ENCODE assay signal across 23 cellular contexts in genomic region chr11:110939471-110939870, GRCh38.
"Had no signal": no experiment of that assay in that cellular context is flagged by ENCODE, and none has a peak within 500 bp of the region (broad histone marks: within the 10 kb centered on the region; RNA-seq: fewer than 3 reads in every experiment).

No MANE protein-coding gene starts in this region.

- H3K4me3 ChIP-seq: left lung, prostate gland, right atrium auricular region, sigmoid colon, skin epidermis, spleen, testis, tibial artery had no signal

- H3K36me3 Mint-ChIP-seq: naive thymus-derived CD4-positive, alpha-beta T cell; stimulated activated memory B cell treated with anti-CD40 and anti-IgM and Interleukin-4, amounts not matched to agents 10 μg/mL and 1 μg/mL and 100 μg/mL, for 72 hours; type B pancreatic cell had no signal

- H3K9me3 Mint-ChIP-seq: effector memory CD8-positive, alpha-beta T cell; nephron progenitor cell; stimulated activated memory B cell treated with anti-CD40 and anti-IgM and Interleukin-4, amounts not matched to agents 10 μg/mL and 1 μg/mL and 100 μg/mL, for 72 hours; type B pancreatic cell had no signal

- H3K27me3 ChIP-seq: left lung, right atrium auricular region, sigmoid colon, spleen, testis, tibial artery had no signal

- DNase-seq: cortex of kidney; effector memory CD8-positive, alpha-beta T cell; erythroblast; foreskin keratinocyte; left cardiac atrium; left lung; mesenchymal stem cell; midbrain; naive thymus-derived CD4-positive, alpha-beta T cell; nephron progenitor cell; nucleus accumbens; sigmoid colon; spleen; stimulated activated CD4-positive, alpha-beta T cell treated with anti-CD3 and anti-CD28 coated beads, Interleukin-4, amount 100 ng/mL, for 4 hours; stimulated activated naive CD8-positive, alpha-beta T cell treated with anti-CD3 and anti-CD28 coated beads, Interleukin-15, Interleukin-2, amounts not matched to agents 100 U/mL and 50 U/mL, for 24 hours; substantia nigra; testis; tibial artery had no signal

- H3K27ac ChIP-seq: foreskin keratinocyte, left lung, prostate gland, right atrium auricular region, sigmoid colon, skin epidermis, spleen, testis, tibial artery had no signal

- H3K4me3 Mint-ChIP-seq: effector memory CD8-positive, alpha-beta T cell; naive thymus-derived CD4-positive, alpha-beta T cell; nephron progenitor cell; stimulated activated memory B cell treated with anti-CD40 and anti-IgM and Interleukin-4, amounts not matched to agents 10 μg/mL and 1 μg/mL and 100 μg/mL, for 72 hours; type B pancreatic cell had no signal

- H3K4me1 ChIP-seq: foreskin keratinocyte, left lung, prostate gland, right atrium auricular region, sigmoid colon, spleen, testis, tibial artery had no signal

- H3K27me3 Mint-ChIP-seq: naive thymus-derived CD4-positive, alpha-beta T cell; stimulated activated memory B cell treated with anti-CD40 and anti-IgM and Interleukin-4, amounts not matched to agents 10 μg/mL and 1 μg/mL and 100 μg/mL, for 72 hours; type B pancreatic cell had no signal

- H3K4me1 Mint-ChIP-seq: stimulated activated memory B cell treated with anti-CD40 and anti-IgM and Interleukin-4, amounts not matched to agents 10 μg/mL and 1 μg/mL and 100 μg/mL, for 72 hours had no signal

- H3K36me3 ChIP-seq: left lung, prostate gland, right atrium auricular region, sigmoid colon, spleen, tibial artery had no signal

- ATAC-seq: effector memory CD8-positive, alpha-beta T cell; foreskin keratinocyte; left cardiac atrium; left lung; naive thymus-derived CD4-positive, alpha-beta T cell; stimulated activated memory B cell treated with anti-CD40 and anti-IgM and Interleukin-4, amounts not matched to agents 10 μg/mL and 1 μg/mL and 100 μg/mL, for 72 hours; stimulated activated naive CD8-positive, alpha-beta T cell treated with anti-CD3 and anti-CD28 coated beads, Interleukin-15, Interleukin-2, amounts not matched to agents 100 U/mL and 50 U/mL, for 24 hours had no signal

- H3K9me3 ChIP-seq: left lung, prostate gland, right atrium auricular region, sigmoid colon, spleen, testis, tibial artery had no signal

- H3K27ac Mint-ChIP-seq: effector memory CD8-positive, alpha-beta T cell; naive thymus-derived CD4-positive, alpha-beta T cell; nephron progenitor cell; stimulated activated memory B cell treated with anti-CD40 and anti-IgM and Interleukin-4, amounts not matched to agents 10 μg/mL and 1 μg/mL and 100 μg/mL, for 72 hours; type B pancreatic cell had no signal
